1 cellular context compared by ENCODE assay signal in genomic region chr17:16285646-16286008, GRCh38.
TF ChIP-seq lines count a peak whose summit lies in the region.

No MANE protein-coding gene starts in this region.

TF ChIP-seq in HepG2, 621 proteins besides CTCF, POLR2A, EP300 and RAD21 (continued from another document and continues in another):
- no peak for TF ChIP-seq TRIM22 (IDR thresholded peaks at IDR 0.05)
- TF ChIP-seq, protein P1, sequence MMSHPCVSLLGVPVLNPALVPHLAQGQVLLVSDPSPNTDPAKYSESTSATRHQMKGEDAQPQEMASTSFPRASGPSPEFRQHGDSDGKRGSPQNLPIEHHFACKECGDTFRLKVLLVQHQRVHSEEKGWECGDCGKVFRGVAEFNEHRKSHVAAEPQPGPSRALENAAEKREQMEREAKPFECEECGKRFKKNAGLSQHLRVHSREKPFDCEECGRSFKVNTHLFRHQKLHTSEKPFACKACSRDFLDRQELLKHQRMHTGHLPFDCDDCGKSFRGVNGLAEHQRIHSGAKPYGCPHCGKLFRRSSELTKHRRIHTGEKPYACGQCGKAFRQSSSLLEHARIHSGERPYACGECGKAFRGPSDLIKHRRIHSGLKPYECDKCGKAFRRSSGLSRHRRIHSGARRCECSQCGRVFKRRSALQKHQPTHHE (CRISPR knock-in tag; IDR thresholded peaks at IDR 0.05; ENCODE audit: borderline replicate concordance): 0 out of 2 replicates have a peak, but pooled peaks have one; percentile 50
- TF ChIP-seq ELF3 (CRISPR knock-in tag; IDR thresholded peaks at IDR 0.05): no peak
- TF ChIP-seq NFRKB (IDR thresholded peaks at IDR 0.05): no peak
- 0 out of 2 replicates have a peak, but pooled peaks have one; percentile 24 for TF ChIP-seq ZNF414 (CRISPR knock-in tag; IDR thresholded peaks at IDR 0.05)
- TF ChIP-seq CENPX (CRISPR knock-in tag; IDR thresholded peaks at IDR 0.05): no peak
- no peak for TF ChIP-seq HOMEZ (CRISPR knock-in tag; IDR thresholded peaks at IDR 0.05; ENCODE audit: low read depth)
- TF ChIP-seq TEAD3 (CRISPR knock-in tag; optimal IDR thresholded peaks at IDR 0.05; ENCODE audit: borderline replicate concordance): no peak
- no peak for TF ChIP-seq TOE1 (CRISPR knock-in tag; IDR thresholded peaks at IDR 0.05)
- TF ChIP-seq, protein P2, sequence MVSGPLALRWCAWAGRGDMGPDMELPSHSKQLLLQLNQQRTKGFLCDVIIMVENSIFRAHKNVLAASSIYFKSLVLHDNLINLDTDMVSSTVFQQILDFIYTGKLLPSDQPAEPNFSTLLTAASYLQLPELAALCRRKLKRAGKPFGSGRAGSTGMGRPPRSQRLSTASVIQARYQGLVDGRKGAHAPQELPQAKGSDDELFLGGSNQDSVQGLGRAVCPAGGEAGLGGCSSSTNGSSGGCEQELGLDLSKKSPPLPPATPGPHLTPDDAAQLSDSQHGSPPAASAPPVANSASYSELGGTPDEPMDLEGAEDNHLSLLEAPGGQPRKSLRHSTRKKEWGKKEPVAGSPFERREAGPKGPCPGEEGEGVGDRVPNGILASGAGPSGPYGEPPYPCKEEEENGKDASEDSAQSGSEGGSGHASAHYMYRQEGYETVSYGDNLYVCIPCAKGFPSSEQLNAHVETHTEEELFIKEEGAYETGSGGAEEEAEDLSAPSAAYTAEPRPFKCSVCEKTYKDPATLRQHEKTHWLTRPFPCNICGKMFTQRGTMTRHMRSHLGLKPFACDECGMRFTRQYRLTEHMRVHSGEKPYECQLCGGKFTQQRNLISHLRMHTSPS (CRISPR knock-in tag; IDR thresholded peaks at IDR 0.05; ENCODE audit: low read depth): peak; percentile 40; the same call in 1 of the 2 replicates
- TF ChIP-seq ZNF292 (CRISPR knock-in tag; IDR thresholded peaks at IDR 0.05; ENCODE audit: borderline replicate concordance, low read depth): no peak
- TF ChIP-seq KDM2A (CRISPR knock-in tag; IDR thresholded peaks at IDR 0.05; ENCODE audit: borderline replicate concordance, low read depth): peak; percentile 70
- no peak for TF ChIP-seq NFATC3 (CRISPR knock-in tag; IDR thresholded peaks at IDR 0.05)
- TF ChIP-seq, protein P3, sequence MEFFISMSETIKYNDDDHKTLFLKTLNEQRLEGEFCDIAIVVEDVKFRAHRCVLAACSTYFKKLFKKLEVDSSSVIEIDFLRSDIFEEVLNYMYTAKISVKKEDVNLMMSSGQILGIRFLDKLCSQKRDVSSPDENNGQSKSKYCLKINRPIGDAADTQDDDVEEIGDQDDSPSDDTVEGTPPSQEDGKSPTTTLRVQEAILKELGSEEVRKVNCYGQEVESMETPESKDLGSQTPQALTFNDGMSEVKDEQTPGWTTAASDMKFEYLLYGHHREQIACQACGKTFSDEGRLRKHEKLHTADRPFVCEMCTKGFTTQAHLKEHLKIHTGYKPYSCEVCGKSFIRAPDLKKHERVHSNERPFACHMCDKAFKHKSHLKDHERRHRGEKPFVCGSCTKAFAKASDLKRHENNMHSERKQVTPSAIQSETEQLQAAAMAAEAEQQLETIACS (CRISPR knock-in tag; IDR thresholded peaks at IDR 0.05): 0 out of 2 replicates have a peak, but pooled peaks have one; percentile 37
- no peak for TF ChIP-seq MYNN (CRISPR knock-in tag; IDR thresholded peaks at IDR 0.05; ENCODE audit: low read depth)
- 0 out of 2 replicates have a peak, but pooled peaks have one; percentile 23 for TF ChIP-seq ZNF878 (CRISPR knock-in tag; IDR thresholded peaks at IDR 0.05)
- no peak for TF ChIP-seq U2AF1 (optimal IDR thresholded peaks at IDR 0.05; ENCODE audit: low read depth, low read length)
- TF ChIP-seq ZNF260 (CRISPR knock-in tag; IDR thresholded peaks at IDR 0.05; ENCODE audit: borderline replicate concordance, low read depth): no peak
- no peak for TF ChIP-seq ZNF615 (CRISPR knock-in tag; IDR thresholded peaks at IDR 0.05; ENCODE audit: borderline replicate concordance)
- no peak for TF ChIP-seq NFE2L2 (IDR thresholded peaks at IDR 0.05; ENCODE audit: low read length)
- TF ChIP-seq, protein P4, sequence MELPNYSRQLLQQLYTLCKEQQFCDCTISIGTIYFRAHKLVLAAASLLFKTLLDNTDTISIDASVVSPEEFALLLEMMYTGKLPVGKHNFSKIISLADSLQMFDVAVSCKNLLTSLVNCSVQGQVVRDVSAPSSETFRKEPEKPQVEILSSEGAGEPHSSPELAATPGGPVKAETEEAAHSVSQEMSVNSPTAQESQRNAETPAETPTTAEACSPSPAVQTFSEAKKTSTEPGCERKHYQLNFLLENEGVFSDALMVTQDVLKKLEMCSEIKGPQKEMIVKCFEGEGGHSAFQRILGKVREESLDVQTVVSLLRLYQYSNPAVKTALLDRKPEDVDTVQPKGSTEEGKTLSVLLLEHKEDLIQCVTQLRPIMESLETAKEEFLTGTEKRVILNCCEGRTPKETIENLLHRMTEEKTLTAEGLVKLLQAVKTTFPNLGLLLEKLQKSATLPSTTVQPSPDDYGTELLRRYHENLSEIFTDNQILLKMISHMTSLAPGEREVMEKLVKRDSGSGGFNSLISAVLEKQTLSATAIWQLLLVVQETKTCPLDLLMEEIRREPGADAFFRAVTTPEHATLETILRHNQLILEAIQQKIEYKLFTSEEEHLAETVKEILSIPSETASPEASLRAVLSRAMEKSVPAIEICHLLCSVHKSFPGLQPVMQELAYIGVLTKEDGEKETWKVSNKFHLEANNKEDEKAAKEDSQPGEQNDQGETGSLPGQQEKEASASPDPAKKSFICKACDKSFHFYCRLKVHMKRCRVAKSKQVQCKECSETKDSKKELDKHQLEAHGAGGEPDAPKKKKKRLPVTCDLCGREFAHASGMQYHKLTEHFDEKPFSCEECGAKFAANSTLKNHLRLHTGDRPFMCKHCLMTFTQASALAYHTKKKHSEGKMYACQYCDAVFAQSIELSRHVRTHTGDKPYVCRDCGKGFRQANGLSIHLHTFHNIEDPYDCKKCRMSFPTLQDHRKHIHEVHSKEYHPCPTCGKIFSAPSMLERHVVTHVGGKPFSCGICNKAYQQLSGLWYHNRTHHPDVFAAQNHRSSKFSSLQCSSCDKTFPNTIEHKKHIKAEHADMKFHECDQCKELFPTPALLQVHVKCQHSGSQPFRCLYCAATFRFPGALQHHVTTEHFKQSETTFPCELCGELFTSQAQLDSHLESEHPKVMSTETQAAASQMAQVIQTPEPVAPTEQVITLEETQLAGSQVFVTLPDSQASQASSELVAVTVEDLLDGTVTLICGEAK (IDR thresholded peaks at IDR 0.05): no peak
- TF ChIP-seq, protein P4 (CRISPR knock-in tag; IDR thresholded peaks at IDR 0.05): no peak
- TF ChIP-seq TOPORS (CRISPR knock-in tag; IDR thresholded peaks at IDR 0.05): no peak
- 0 out of 2 replicates have a peak, but pooled peaks have one; percentile 58 for TF ChIP-seq ZFP90 (CRISPR knock-in tag; IDR thresholded peaks at IDR 0.05; ENCODE audit: borderline replicate concordance)
- TF ChIP-seq, protein P5, sequence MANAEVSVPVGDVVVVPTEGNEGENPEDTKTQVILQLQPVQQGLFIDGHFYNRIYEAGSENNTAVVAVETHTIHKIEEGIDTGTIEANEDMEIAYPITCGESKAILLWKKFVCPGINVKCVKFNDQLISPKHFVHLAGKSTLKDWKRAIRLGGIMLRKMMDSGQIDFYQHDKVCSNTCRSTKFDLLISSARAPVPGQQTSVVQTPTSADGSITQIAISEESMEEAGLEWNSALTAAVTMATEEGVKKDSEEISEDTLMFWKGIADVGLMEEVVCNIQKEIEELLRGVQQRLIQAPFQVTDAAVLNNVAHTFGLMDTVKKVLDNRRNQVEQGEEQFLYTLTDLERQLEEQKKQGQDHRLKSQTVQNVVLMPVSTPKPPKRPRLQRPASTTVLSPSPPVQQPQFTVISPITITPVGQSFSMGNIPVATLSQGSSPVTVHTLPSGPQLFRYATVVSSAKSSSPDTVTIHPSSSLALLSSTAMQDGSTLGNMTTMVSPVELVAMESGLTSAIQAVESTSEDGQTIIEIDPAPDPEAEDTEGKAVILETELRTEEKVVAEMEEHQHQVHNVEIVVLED (CRISPR knock-in tag; IDR thresholded peaks at IDR 0.05; ENCODE audit: borderline replicate concordance): no peak
- no peak for TF ChIP-seq ZBTB38 (CRISPR knock-in tag; IDR thresholded peaks at IDR 0.05)
- TF ChIP-seq DR1 (CRISPR knock-in tag; IDR thresholded peaks at IDR 0.05): no peak
- TF ChIP-seq TRIM24 (CRISPR knock-in tag; IDR thresholded peaks at IDR 0.05): no peak
- TF ChIP-seq SMAD9 (CRISPR knock-in tag; IDR thresholded peaks at IDR 0.05): no peak
- TF ChIP-seq MTF2 (CRISPR knock-in tag; IDR thresholded peaks at IDR 0.05; ENCODE audit: borderline replicate concordance): no peak
- no peak for TF ChIP-seq CREB1 (IDR thresholded peaks at IDR 0.05)
- TF ChIP-seq CREB1 (CRISPR knock-in tag; IDR thresholded peaks at IDR 0.05): no peak
- peak; percentile 52; the same call in 1 of the 2 replicates for TF ChIP-seq MLLT10 (CRISPR knock-in tag; IDR thresholded peaks at IDR 0.05)
- no peak for TF ChIP-seq SP5 (CRISPR knock-in tag; IDR thresholded peaks at IDR 0.05; ENCODE audit: borderline replicate concordance, low read depth)
- TF ChIP-seq SIX4 (CRISPR knock-in tag; IDR thresholded peaks at IDR 0.05): no peak
- no peak for TF ChIP-seq SALL2 (CRISPR knock-in tag; IDR thresholded peaks at IDR 0.05)
- TF ChIP-seq MAZ (IDR thresholded peaks at IDR 0.05; ENCODE audit: borderline replicate concordance, low read depth, low read length): no peak
- no peak for TF ChIP-seq MAZ (CRISPR knock-in tag; IDR thresholded peaks at IDR 0.05; ENCODE audit: low read depth)
- no peak for TF ChIP-seq TCF12 (IDR thresholded peaks at IDR 0.05)
- TF ChIP-seq TCF12 (CRISPR knock-in tag; IDR thresholded peaks at IDR 0.05): no peak
- no peak for TF ChIP-seq ZBTB7B (CRISPR knock-in tag; IDR thresholded peaks at IDR 0.05)
- TF ChIP-seq AHR (CRISPR knock-in tag; IDR thresholded peaks at IDR 0.05): no peak
- no peak for TF ChIP-seq GATA4 (IDR thresholded peaks at IDR 0.05; ENCODE audit: borderline replicate concordance, low read depth)
- 0 out of 2 replicates have a peak, but pooled peaks have one; percentile 25 for TF ChIP-seq FOXC1 (CRISPR knock-in tag; IDR thresholded peaks at IDR 0.05; ENCODE audit: borderline replicate concordance)
- no peak for TF ChIP-seq ZNF329 (CRISPR knock-in tag; IDR thresholded peaks at IDR 0.05; ENCODE audit: low read depth)
- TF ChIP-seq ZKSCAN8 (CRISPR knock-in tag; IDR thresholded peaks at IDR 0.05; ENCODE audit: borderline replicate concordance): no peak
- no peak for TF ChIP-seq ZNF256 (CRISPR knock-in tag; conservative IDR thresholded peaks at IDR 0.05)
- TF ChIP-seq MIER2 (CRISPR knock-in tag; IDR thresholded peaks at IDR 0.05): no peak
- TF ChIP-seq HMG20A (CRISPR knock-in tag; IDR thresholded peaks at IDR 0.05; ENCODE audit: borderline replicate concordance): no peak
- no peak for TF ChIP-seq ZNF333 (CRISPR knock-in tag; IDR thresholded peaks at IDR 0.05; ENCODE audit: borderline replicate concordance)
